ENCODE assay signal across 22 cellular contexts in the genomic region with DNA sequence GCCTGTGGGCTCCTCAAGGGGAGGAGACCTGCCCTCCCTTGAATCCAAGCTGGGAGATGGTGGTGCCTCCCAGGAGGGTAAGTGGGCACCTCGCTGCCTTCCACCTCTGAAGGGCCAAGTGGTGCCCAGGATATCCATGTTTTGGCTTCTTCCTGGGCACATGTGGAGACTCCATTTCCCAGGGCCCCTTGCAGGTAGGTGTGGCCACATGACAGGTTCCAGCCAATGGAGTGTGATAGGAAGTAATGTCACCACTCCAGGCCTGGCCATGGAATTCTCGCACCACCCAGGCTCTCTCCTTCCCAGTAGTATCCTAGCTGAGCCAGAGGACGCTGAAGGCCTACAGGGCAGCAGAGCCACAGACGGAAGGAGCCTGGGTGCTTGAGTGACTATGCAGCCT. TPM values are rescaled to one million over a fixed set of nuclear protein-coding genes. Genes with fewer than 3 reads are reported as not detected.
DNase-seq lines count a peak whose midpoint lies in the region; ATAC-seq and TF ChIP-seq lines count a peak whose summit lies in the region.
"Had no signal": no experiment of that assay in that cellular context is flagged by ENCODE, and none has a peak within 500 bp of the region (broad histone marks: within the 10 kb centered on the region; RNA-seq: fewer than 3 reads in every experiment).

No MANE protein-coding gene starts in this region.

- ATAC-seq in Panc1: peak; percentile 61; the same call in 1 of the 2 replicates
- peak; percentile 32 for ATAC-seq in upper lobe of right lung
- ATAC-seq in natural killer cell treated with Interleukin-12 subunit alpha and Interleukin-12 subunit beta and Interleukin-15 and Interleukin-18, amount 100 ng/mL, for 72 hours: no peak
- ATAC-seq in activated naive CD8-positive, alpha-beta T cell treated with anti-CD3 and anti-CD28 coated beads, Interleukin-2, amount 50 U/mL, for 24 hours: no peak
- ATAC-seq: CD8-positive, alpha-beta T cell; left ventricle myocardium superior had no signal

- H3K27ac Mint-ChIP-seq in MCF 10A (ENCODE audit: low read depth, unreplicated experiment) (no peak overlapping the region), endodermal cell (no peak overlapping the region)
- H3K27ac Mint-ChIP-seq in natural killer cell treated with Interleukin-12 subunit alpha and Interleukin-12 subunit beta and Interleukin-15 and Interleukin-18, amount 100 ng/mL, for 72 hours: no peak overlapping the region
- no peak overlapping the region for H3K27ac Mint-ChIP-seq in activated naive CD8-positive, alpha-beta T cell treated with anti-CD3 and anti-CD28 coated beads, Interleukin-2, amount 50 U/mL, for 24 hours
- H3K27ac Mint-ChIP-seq: CD8-positive, alpha-beta T cell had no signal

- in situ Hi-C loops in mammary epithelial cell (cut with MboI; ENCODE audit: low sequenced_read_pairs in 2 of 2): no loop called here
- in situ Hi-C loops in Panc1 (cut with HindIII; ENCODE audit: low pct_unique_long_range_greater_than_20kb, low sequenced_read_pairs): no loop called here

- H4K20me1 ChIP-seq in mammary epithelial cell (ENCODE audit: insufficient read depth, low read length): no peaks in the 10 kb centered on the region

- peaks cover 7% of the 10 kb centered on the region for H3K9me3 Mint-ChIP-seq in MCF 10A (ENCODE audit: unreplicated experiment)
- H3K9me3 Mint-ChIP-seq in endodermal cell: peaks cover 16% of the 10 kb centered on the region
- no peaks in the 10 kb centered on the region for H3K9me3 Mint-ChIP-seq in natural killer cell treated with Interleukin-12 subunit alpha and Interleukin-12 subunit beta and Interleukin-15 and Interleukin-18, amount 100 ng/mL, for 72 hours
- no peaks in the 10 kb centered on the region for H3K9me3 Mint-ChIP-seq in activated naive CD8-positive, alpha-beta T cell treated with anti-CD3 and anti-CD28 coated beads, Interleukin-2, amount 50 U/mL, for 24 hours
- H3K9me3 Mint-ChIP-seq: CD8-positive, alpha-beta T cell had no signal

- H3K27me3 ChIP-seq in mammary epithelial cell (ENCODE audit: insufficient read depth, low read length) (no peaks in the 10 kb centered on the region), Panc1 (ENCODE audit: control insufficient read depth, insufficient read depth, low read length) (no peaks in the 10 kb centered on the region), endodermal cell (ENCODE audit: control insufficient read depth, insufficient read depth, low read length, poor library complexity, severe bottlenecking) (no peaks in the 10 kb centered on the region), upper lobe of right lung (no peaks in the 10 kb centered on the region)
- H3K27me3 ChIP-seq: SJSA1 had no signal

- CTCF ChIA-PET in mammary epithelial cell (lab: Charles Lee; ENCODE audit: low non-redundant PET) (no interaction called here), MCF 10A (lab: Yijun Ruan, JAX) (interaction anchor here (1.1 to 1.2 kb wide), 2 partner anchors 112 to 254 kb away, joined by 3 read pairs; no protein-coding TSS in a partner anchor), Panc1 (lab: Charles Lee) (no interaction called here)

- H3K27ac ChIP-seq in mammary epithelial cell (ENCODE audit: insufficient read depth, low read depth, low read length) (no peak overlapping the region), Panc1 (ENCODE audit: low read length) (no peak overlapping the region), endodermal cell (ENCODE audit: low read depth, low read length) (no peak overlapping the region), upper lobe of right lung (no peak overlapping the region)
- H3K27ac ChIP-seq: parathyroid adenoma, SJSA1, skin epidermis had no signal

- H3K27me3 Mint-ChIP-seq in MCF 10A (ENCODE audit: insufficient read depth, unreplicated experiment): peaks cover 12% of the 10 kb centered on the region
- H3K27me3 Mint-ChIP-seq in endodermal cell (ENCODE audit: insufficient read depth): peaks cover 6% of the 10 kb centered on the region
- H3K27me3 Mint-ChIP-seq in natural killer cell treated with Interleukin-12 subunit alpha and Interleukin-12 subunit beta and Interleukin-15 and Interleukin-18, amount 100 ng/mL, for 72 hours: peaks cover 6 to 8% of the 10 kb centered on the region in 2 donors
- no peaks in the 10 kb centered on the region for H3K27me3 Mint-ChIP-seq in activated naive CD8-positive, alpha-beta T cell treated with anti-CD3 and anti-CD28 coated beads, Interleukin-2, amount 50 U/mL, for 24 hours

- WGBS in mammary epithelial cell (ENCODE audit: low coverage, missing lambda C conversion rate): 89% methylated on average over 4 of the region's 4 CpGs
- whole genome bisulfite sequencing in endodermal cell (ENCODE audit: insufficient coverage in 1 of 2, insufficient read length in 1 of 2), 2 experiments: 89 to 100% methylated on average over 1 to 4 of the region's 4 CpGs

- H3K4me2 ChIP-seq in mammary epithelial cell (ENCODE audit: insufficient read depth, low read depth, low read length): no peak overlapping the region

- intact Hi-C loops in mammary epithelial cell (cut with micrococcal nuclease) (no loop called here), MCF 10A (cut with micrococcal nuclease) (no loop called here), Panc1 (cut with micrococcal nuclease; ENCODE audit: unreplicated experiment) (no loop called here), upper lobe of right lung (cut with DNase I) (no loop called here)

- DNase-seq in mammary epithelial cell (no peak), MCF 10A (ENCODE audit: unreplicated experiment) (no peak), Panc1 (ENCODE audit: low read depth, low spot score) (no peak), endodermal cell (peak; percentile 84), upper lobe of right lung (no peak)
- DNase-seq in natural killer cell treated with Interleukin-12 subunit alpha and Interleukin-12 subunit beta and Interleukin-15 and Interleukin-18, amount 100 ng/mL, for 72 hours (ENCODE audit: low spot score): no peak
- no peak for DNase-seq in activated naive CD8-positive, alpha-beta T cell treated with anti-CD3 and anti-CD28 coated beads, Interleukin-2, amount 50 U/mL, for 24 hours
- DNase-seq in activated CD8-positive, alpha-beta memory T cell treated with anti-CD3 and anti-CD28 coated beads, Interleukin-2, amount 50 U/mL, for 4 hours: no peak
- DNase-seq: activated CD4-positive, alpha-beta T cell treated with anti-CD3 and anti-CD28 coated beads for 4 hours; activated CD8-positive, alpha-beta memory T cell treated with anti-CD3 and anti-CD28 coated beads, Interleukin-2, amount 50 U/mL, for 48 hours; CD8-positive, alpha-beta T cell; foreskin fibroblast; GDM1; KG1; left ventricle myocardium superior; NCI-H1105 treated with DMSO at 0.1 percent for 48 hours; stimulated activated CD4-positive, alpha-beta T cell treated with anti-CD3 and anti-CD28 coated beads, Interleukin-4, amount 100 ng/mL, for 4 hours; stimulated activated CD8-positive, alpha-beta memory T cell treated with anti-CD3 and anti-CD28 coated beads, Interleukin-4, amount 100 ng/mL, for 48 hours; substantia nigra had no signal

- H3K9ac ChIP-seq in mammary epithelial cell (ENCODE audit: insufficient read depth, low read length) (no peak overlapping the region), endodermal cell (ENCODE audit: extremely low read depth, low read length, poor library complexity, severe bottlenecking) (no peak overlapping the region)
- H3K9ac ChIP-seq: parathyroid adenoma had no signal

- H3K9me3 ChIP-seq in mammary epithelial cell (replicated peaks; ENCODE audit: insufficient read depth, low read length) (no peaks in the 10 kb centered on the region), Panc1 (ENCODE audit: control insufficient read depth, insufficient read depth, low read depth, low read length) (no peaks in the 10 kb centered on the region), endodermal cell (ENCODE audit: control insufficient read depth, low read length) (no peaks in the 10 kb centered on the region), upper lobe of right lung (no peaks in the 10 kb centered on the region)
- H3K9me3 ChIP-seq: SJSA1 had no signal

- no peak overlapping the region for H3K4me3 Mint-ChIP-seq in MCF 10A (ENCODE audit: unreplicated experiment)
- H3K4me3 Mint-ChIP-seq in endodermal cell: no peak overlapping the region
- H3K4me3 Mint-ChIP-seq in natural killer cell treated with Interleukin-12 subunit alpha and Interleukin-12 subunit beta and Interleukin-15 and Interleukin-18, amount 100 ng/mL, for 72 hours: no peak overlapping the region
- H3K4me3 Mint-ChIP-seq in activated naive CD8-positive, alpha-beta T cell treated with anti-CD3 and anti-CD28 coated beads, Interleukin-2, amount 50 U/mL, for 24 hours: no peak overlapping the region
- H3K4me3 Mint-ChIP-seq: CD8-positive, alpha-beta T cell had no signal

- no peaks in the 10 kb centered on the region for H3K79me2 ChIP-seq in mammary epithelial cell (ENCODE audit: insufficient read depth, low read length)
- H3K79me2 ChIP-seq: parathyroid adenoma had no signal

- peak overlapping the region; percentile 55 for H2AFZ ChIP-seq in mammary epithelial cell (ENCODE audit: low read depth, low read length)
- H2AFZ ChIP-seq: parathyroid adenoma had no signal

- H3K4me3 ChIP-seq in mammary epithelial cell (replicated peaks in 1 of 3; ENCODE audit: insufficient read depth in 1 of 3, low read depth in 2 of 3, low read length in 3 of 3) (no peak overlapping the region), Panc1 (ENCODE audit: low read depth in 2 of 2, low read length in 2 of 2) (no peak overlapping the region), endodermal cell (ENCODE audit: low read length) (no peak overlapping the region), upper lobe of right lung (no peak overlapping the region)
- H3K4me3 ChIP-seq: SJSA1, skin epidermis had no signal

- no peaks in the 10 kb centered on the region for H3K4me1 ChIP-seq in mammary epithelial cell (ENCODE audit: insufficient read depth, low read length)
- no peaks in the 10 kb centered on the region for H3K4me1 ChIP-seq in Panc1 (ENCODE audit: control insufficient read depth, insufficient read depth, low read length)
- H3K4me1 ChIP-seq in endodermal cell (ENCODE audit: control insufficient read depth, insufficient read depth, low read length): peaks cover 4% of the 10 kb centered on the region
- peaks cover 15% of the 10 kb centered on the region for H3K4me1 ChIP-seq in upper lobe of right lung
- H3K4me1 ChIP-seq: parathyroid adenoma had no signal

- BruUV-seq in mammary epithelial cell (replicated peaks; lab: Mats Ljungman, UMichigan) (no TSS peak), MCF 10A (replicated peaks; lab: Mats Ljungman, UMichigan) (no TSS peak), Panc1 (replicated peaks; lab: Mats Ljungman, UMichigan) (no TSS peak)

- H3K36me3 Mint-ChIP-seq in MCF 10A (ENCODE audit: insufficient read depth, unreplicated experiment) (no peaks in the 10 kb centered on the region), endodermal cell (ENCODE audit: low read depth) (no peaks in the 10 kb centered on the region)
- H3K36me3 Mint-ChIP-seq in natural killer cell treated with Interleukin-12 subunit alpha and Interleukin-12 subunit beta and Interleukin-15 and Interleukin-18, amount 100 ng/mL, for 72 hours: no peaks in the 10 kb centered on the region
- H3K36me3 Mint-ChIP-seq in activated naive CD8-positive, alpha-beta T cell treated with anti-CD3 and anti-CD28 coated beads, Interleukin-2, amount 50 U/mL, for 24 hours (ENCODE audit: low read depth): no peaks in the 10 kb centered on the region
- H3K36me3 Mint-ChIP-seq: CD8-positive, alpha-beta T cell had no signal

- TF ChIP-seq CTCF in mammary epithelial cell (conservative IDR thresholded peaks at IDR 0.05 in 1 of 2, IDR thresholded peaks at IDR 0.05 in 1 of 2; ENCODE audit: extremely low read depth in 1 of 2, insufficient read depth in 1 of 2, low read depth in 1 of 2, low read length in 2 of 2): no peak
- TF ChIP-seq CTCF in MCF 10A (IDR thresholded peaks at IDR 0.05; ENCODE audit: unreplicated experiment): no peak
- no peak for TF ChIP-seq CTCF in Panc1 (IDR thresholded peaks at IDR 0.05)
- no peak for TF ChIP-seq CTCF in endodermal cell (conservative IDR thresholded peaks at IDR 0.05)
- no peak for TF ChIP-seq CTCF in upper lobe of right lung (IDR thresholded peaks at IDR 0.05)

- dilution Hi-C loops in mammary epithelial cell (cut with HindIII; ENCODE audit: low sequenced_read_pairs): no loop called here

- H3K4me1 Mint-ChIP-seq in MCF 10A (ENCODE audit: insufficient read depth, unreplicated experiment) (no peaks in the 10 kb centered on the region), endodermal cell (peaks cover 17% of the 10 kb centered on the region)
- H3K4me1 Mint-ChIP-seq in natural killer cell treated with Interleukin-12 subunit alpha and Interleukin-12 subunit beta and Interleukin-15 and Interleukin-18, amount 100 ng/mL, for 72 hours (ENCODE audit: low read depth in 2 of 2): peaks cover 0 to 2% of the 10 kb centered on the region in 2 donors
- H3K4me1 Mint-ChIP-seq in activated naive CD8-positive, alpha-beta T cell treated with anti-CD3 and anti-CD28 coated beads, Interleukin-2, amount 50 U/mL, for 24 hours: no peaks in the 10 kb centered on the region

- POLR2A ChIA-PET in MCF 10A (lab: Yijun Ruan, JAX): interaction anchor here (0.6 kb wide), 1 partner anchor 8 kb away, joined by 3 read pairs; no protein-coding TSS in a partner anchor
- POLR2A ChIA-PET in Panc1 (lab: Charles Lee): no interaction called here

- H3K36me3 ChIP-seq in mammary epithelial cell (ENCODE audit: insufficient read depth, low read length) (no peaks in the 10 kb centered on the region), Panc1 (ENCODE audit: control insufficient read depth, insufficient read depth, low read length) (no peaks in the 10 kb centered on the region), endodermal cell (ENCODE audit: control insufficient read depth, insufficient read depth, low read length) (no peaks in the 10 kb centered on the region), upper lobe of right lung (no peaks in the 10 kb centered on the region)
- H3K36me3 ChIP-seq: SJSA1 had no signal

RNA-seq across cellular contexts. Expression of gene PEMT, which starts 17.6 kb away (rescaled TPM):
- total RNA-seq in mammary epithelial cell (10 to 100 TPM; 31.0 to 34.5 TPM), MCF 10A (2022) (37.0 and 49.8 TPM in 2 replicates), Panc1 (2021; ENCODE audit: unreplicated experiment) (27.0 TPM), endodermal cell (10 to 100 TPM; 38.3 to 52.7 TPM), upper lobe of right lung (29.6 TPM)
- polyA plus RNA-seq in mammary epithelial cell: 35.9 TPM
- 11.5 TPM for polyA minus RNA-seq in mammary epithelial cell
- 45.1 TPM for polyA plus RNA-seq in Panc1 (2012; ENCODE audit: insufficient read length)
- 49.1 TPM for polyA plus RNA-seq in endodermal cell (2013, experiment 1 of 2)
- 42.1 TPM for polyA plus RNA-seq in endodermal cell (2013, experiment 2 of 2)
- 10 to 100 TPM; 22.9 to 35.3 TPM for total RNA-seq in natural killer cell treated with Interleukin-12 subunit alpha and Interleukin-12 subunit beta and Interleukin-15 and Interleukin-18, amount 100 ng/mL, for 72 hours

Comparison
In these comparisons a context has a peak if more than half of its experiments do, and no peak if none do; other contexts are left out.
1. ATAC-seq: peak in Panc1 (single experiment) and upper lobe of right lung (single experiment); none in natural killer cell treated with Interleukin-12 subunit alpha and Interleukin-12 subunit beta and Interleukin-15 and Interleukin-18, amount 100 ng/mL, for 72 hours (0 of 2) and activated naive CD8-positive, alpha-beta T cell treated with anti-CD3 and anti-CD28 coated beads, Interleukin-2, amount 50 U/mL, for 24 hours (single experiment).